9 cellular contexts compared by ENCODE assay signal in genomic region chr2:210567279-210567678, GRCh38. TPM values are rescaled to one million over a fixed set of nuclear protein-coding genes. Genes with fewer than 3 reads are reported as not detected.
"Had no signal": no experiment of that assay in that cellular context is flagged by ENCODE, and none has a peak within 500 bp of the region (broad histone marks: within the 10 kb centered on the region; RNA-seq: fewer than 3 reads in every experiment).

No MANE protein-coding gene starts in this region.

- H3K4me3 Mint-ChIP-seq: GM23338, H9 had no signal

- H3K4me3 ChIP-seq: GM23338 had no signal

- H3K9me3 Mint-ChIP-seq: GM23338, H9 had no signal

- H3K4me2 ChIP-seq: GM23338, KMS-11 had no signal

- H3K9ac ChIP-seq: KMS-11 had no signal

- DNase-seq: H9, HCEC 1CT, Karpas-422, KBM-7 had no signal

- FAIRE-seq: H54, HTR-8/SVneo had no signal

- H3K27ac ChIP-seq: KMS-11 had no signal

- H2AFZ ChIP-seq: GM23338 had no signal

RNA-seq across cellular contexts. Expression of gene CPS1, which starts 10.9 kb away (rescaled TPM):
- total RNA-seq: HT-29 had no signal
